17 cellular contexts compared by ENCODE assay signal in genomic region chr1:51282605-51283004, GRCh38. TPM values are rescaled to one million over a fixed set of nuclear protein-coding genes. Genes with fewer than 3 reads are reported as not detected.
DNase-seq lines count a peak whose midpoint lies in the region; ATAC-seq and TF ChIP-seq lines count a peak whose summit lies in the region.
"Had no signal": no experiment of that assay in that cellular context is flagged by ENCODE, and none has a peak within 500 bp of the region (broad histone marks: within the 10 kb centered on the region; RNA-seq: fewer than 3 reads in every experiment).

No MANE protein-coding gene starts in this region.

- no peaks in the 10 kb centered on the region for H3K9me3 Mint-ChIP-seq in activated CD4-positive, alpha-beta memory T cell treated with anti-CD3 and anti-CD28 coated beads for 36 hours
- H3K9me3 Mint-ChIP-seq in activated CD4-positive, alpha-beta memory T cell treated with anti-CD3 and anti-CD28 coated beads, Interleukin-2, amount 10 ng/mL, durations not matched to agents 7 days and 5 days: no peaks in the 10 kb centered on the region
- no peaks in the 10 kb centered on the region for H3K9me3 Mint-ChIP-seq in T-helper 2 cell treated with Interferon-gamma antibody and Interleukin-4, amounts not matched to agents 5 μg/mL and 100 μg/mL, for 36 hours
- H3K9me3 Mint-ChIP-seq in chondrocyte (ENCODE audit: low read depth): no peaks in the 10 kb centered on the region
- no peaks in the 10 kb centered on the region for H3K9me3 Mint-ChIP-seq in stimulated activated memory B cell treated with anti-CD40 and anti-IgM and Interleukin-4, amounts not matched to agents 10 μg/mL and 1 μg/mL and 100 μg/mL, for 72 hours

- no peak overlapping the region for H3K4me3 Mint-ChIP-seq in activated CD4-positive, alpha-beta memory T cell treated with anti-CD3 and anti-CD28 coated beads for 36 hours
- no peak overlapping the region for H3K4me3 Mint-ChIP-seq in activated CD4-positive, alpha-beta memory T cell treated with anti-CD3 and anti-CD28 coated beads, Interleukin-2, amount 10 ng/mL, durations not matched to agents 7 days and 5 days
- H3K4me3 Mint-ChIP-seq in T-helper 2 cell treated with Interferon-gamma antibody and Interleukin-4, amounts not matched to agents 5 μg/mL and 100 μg/mL, for 36 hours: no peak overlapping the region
- H3K4me3 Mint-ChIP-seq in chondrocyte (ENCODE audit: unreplicated experiment): no peak overlapping the region
- no peak overlapping the region for H3K4me3 Mint-ChIP-seq in stimulated activated memory B cell treated with anti-CD40 and anti-IgM and Interleukin-4, amounts not matched to agents 10 μg/mL and 1 μg/mL and 100 μg/mL, for 72 hours

- no peak for TF ChIP-seq CTCF in chondrocyte (IDR thresholded peaks at IDR 0.05)

- peak; percentile 59 for DNase-seq in activated CD4-positive, alpha-beta memory T cell treated with anti-CD3 and anti-CD28 coated beads for 36 hours
- no peak for DNase-seq in activated CD4-positive, alpha-beta memory T cell treated with anti-CD3 and anti-CD28 coated beads, Interleukin-2, amount 10 ng/mL, durations not matched to agents 7 days and 5 days
- peak; percentile 56 for DNase-seq in T-helper 2 cell treated with Interferon-gamma antibody and Interleukin-4, amounts not matched to agents 5 μg/mL and 100 μg/mL, for 36 hours (ENCODE audit: low spot score)
- DNase-seq in chondrocyte (ENCODE audit: low spot score): no peak
- DNase-seq in activated effector memory CD4-positive, alpha-beta T cell treated with anti-CD3 and anti-CD28 coated beads, Interleukin-2, amount 50 U/mL, for 16 hours: no peak
- DNase-seq: ACHN, C1 segment of cervical spinal cord, IMR-90, NCI-H1417 treated with DMSO at 0.1 percent for 48 hours, NCI-H187 treated with DMSO at 0.1 percent for 48 hours, NCI-H2171 treated with DMSO at 0.1 percent for 48 hours, NCI-H446 treated with DMSO at 0.1 percent for 48 hours, NCI-H748 treated with DMSO at 0.1 percent for 48 hours, SHP77 had no signal

- H3K27ac Mint-ChIP-seq in activated CD4-positive, alpha-beta memory T cell treated with anti-CD3 and anti-CD28 coated beads for 36 hours: no peak overlapping the region
- H3K27ac Mint-ChIP-seq in activated CD4-positive, alpha-beta memory T cell treated with anti-CD3 and anti-CD28 coated beads, Interleukin-2, amount 10 ng/mL, durations not matched to agents 7 days and 5 days: no peak overlapping the region
- peak overlapping the region; percentile 71 for H3K27ac Mint-ChIP-seq in T-helper 2 cell treated with Interferon-gamma antibody and Interleukin-4, amounts not matched to agents 5 μg/mL and 100 μg/mL, for 36 hours
- H3K27ac Mint-ChIP-seq in chondrocyte (ENCODE audit: unreplicated experiment): peak overlapping the region; percentile 76
- H3K27ac Mint-ChIP-seq in stimulated activated memory B cell treated with anti-CD40 and anti-IgM and Interleukin-4, amounts not matched to agents 10 μg/mL and 1 μg/mL and 100 μg/mL, for 72 hours: no peak overlapping the region

- ATAC-seq in stimulated activated memory B cell treated with anti-CD40 and anti-IgM and Interleukin-4, amounts not matched to agents 10 μg/mL and 1 μg/mL and 100 μg/mL, for 72 hours: peak; percentile 79
- no peak for ATAC-seq in HG02763 (IDR thresholded peaks at IDR 0.05; ENCODE audit: unreplicated experiment)
- ATAC-seq in GM19397 (IDR thresholded peaks at IDR 0.05; ENCODE audit: unreplicated experiment): no peak

- POLR2A ChIA-PET in activated CD4-positive, alpha-beta memory T cell treated with anti-CD3 and anti-CD28 coated beads for 36 hours (lab: Charles Lee): no interaction called here
- POLR2A ChIA-PET in activated CD4-positive, alpha-beta memory T cell treated with anti-CD3 and anti-CD28 coated beads, Interleukin-2, amount 10 ng/mL, durations not matched to agents 7 days and 5 days (lab: Charles Lee): no interaction called here

- no peaks in the 10 kb centered on the region for H3K27me3 Mint-ChIP-seq in activated CD4-positive, alpha-beta memory T cell treated with anti-CD3 and anti-CD28 coated beads for 36 hours
- peaks cover 5% of the 10 kb centered on the region for H3K27me3 Mint-ChIP-seq in activated CD4-positive, alpha-beta memory T cell treated with anti-CD3 and anti-CD28 coated beads, Interleukin-2, amount 10 ng/mL, durations not matched to agents 7 days and 5 days
- no peaks in the 10 kb centered on the region for H3K27me3 Mint-ChIP-seq in T-helper 2 cell treated with Interferon-gamma antibody and Interleukin-4, amounts not matched to agents 5 μg/mL and 100 μg/mL, for 36 hours (ENCODE audit: low read depth)
- H3K27me3 Mint-ChIP-seq in chondrocyte (ENCODE audit: low read depth): no peaks in the 10 kb centered on the region
- no peaks in the 10 kb centered on the region for H3K27me3 Mint-ChIP-seq in stimulated activated memory B cell treated with anti-CD40 and anti-IgM and Interleukin-4, amounts not matched to agents 10 μg/mL and 1 μg/mL and 100 μg/mL, for 72 hours

- CTCF ChIA-PET in activated CD4-positive, alpha-beta memory T cell treated with anti-CD3 and anti-CD28 coated beads for 36 hours (lab: Charles Lee): interaction anchor here (1.3 to 1.5 kb wide), 2 partner anchors 12 to 14 kb away, joined by 3 read pairs; no protein-coding TSS in a partner anchor
- CTCF ChIA-PET in activated CD4-positive, alpha-beta memory T cell treated with anti-CD3 and anti-CD28 coated beads, Interleukin-2, amount 10 ng/mL, durations not matched to agents 7 days and 5 days (lab: Charles Lee): interaction anchor here (1.4 to 2.1 kb wide), 2 partner anchors 12 to 14 kb away, joined by 4 to 6 read pairs; no protein-coding TSS in a partner anchor

- intact Hi-C loops in activated CD4-positive, alpha-beta memory T cell treated with anti-CD3 and anti-CD28 coated beads for 36 hours (cut with micrococcal nuclease): no loop called here

- peaks cover 25% of the 10 kb centered on the region for H3K4me1 Mint-ChIP-seq in activated CD4-positive, alpha-beta memory T cell treated with anti-CD3 and anti-CD28 coated beads for 36 hours (ENCODE audit: low read depth)
- peaks cover 33% of the 10 kb centered on the region for H3K4me1 Mint-ChIP-seq in activated CD4-positive, alpha-beta memory T cell treated with anti-CD3 and anti-CD28 coated beads, Interleukin-2, amount 10 ng/mL, durations not matched to agents 7 days and 5 days
- H3K4me1 Mint-ChIP-seq in T-helper 2 cell treated with Interferon-gamma antibody and Interleukin-4, amounts not matched to agents 5 μg/mL and 100 μg/mL, for 36 hours (ENCODE audit: low read depth): peaks cover 47% of the 10 kb centered on the region
- H3K4me1 Mint-ChIP-seq in chondrocyte (ENCODE audit: low read depth): peaks cover 20% of the 10 kb centered on the region
- peaks cover 5% of the 10 kb centered on the region for H3K4me1 Mint-ChIP-seq in stimulated activated memory B cell treated with anti-CD40 and anti-IgM and Interleukin-4, amounts not matched to agents 10 μg/mL and 1 μg/mL and 100 μg/mL, for 72 hours

- H3K36me3 Mint-ChIP-seq in activated CD4-positive, alpha-beta memory T cell treated with anti-CD3 and anti-CD28 coated beads for 36 hours: no peaks in the 10 kb centered on the region
- H3K36me3 Mint-ChIP-seq in activated CD4-positive, alpha-beta memory T cell treated with anti-CD3 and anti-CD28 coated beads, Interleukin-2, amount 10 ng/mL, durations not matched to agents 7 days and 5 days (ENCODE audit: low read depth): peaks cover 2% of the 10 kb centered on the region
- peaks cover 5% of the 10 kb centered on the region for H3K36me3 Mint-ChIP-seq in T-helper 2 cell treated with Interferon-gamma antibody and Interleukin-4, amounts not matched to agents 5 μg/mL and 100 μg/mL, for 36 hours (ENCODE audit: low read depth)
- H3K36me3 Mint-ChIP-seq in chondrocyte (ENCODE audit: low read depth): peaks cover 5% of the 10 kb centered on the region
- H3K36me3 Mint-ChIP-seq in stimulated activated memory B cell treated with anti-CD40 and anti-IgM and Interleukin-4, amounts not matched to agents 10 μg/mL and 1 μg/mL and 100 μg/mL, for 72 hours: peaks cover 9% of the 10 kb centered on the region

RNA-seq across cellular contexts. Expression of gene RNF11, which starts 46.5 kb away (rescaled TPM):
- total RNA-seq in activated CD4-positive, alpha-beta memory T cell treated with anti-CD3 and anti-CD28 coated beads for 36 hours: 10 to 100 TPM; 26.3 to 31.9 TPM
- total RNA-seq in activated CD4-positive, alpha-beta memory T cell treated with anti-CD3 and anti-CD28 coated beads, Interleukin-2, amount 10 ng/mL, durations not matched to agents 7 days and 5 days: 10 to 100 TPM; 34.8 to 39.7 TPM
- total RNA-seq in chondrocyte: 131 to 142 TPM (median 132 TPM) in 3 replicates

RNA-seq across cellular contexts. Expression of gene TTC39A, which starts 47.8 kb away (rescaled TPM):
- under 1 TPM in 1 of 2 experiments, not detected in 1; 0.19 TPM for total RNA-seq in activated CD4-positive, alpha-beta memory T cell treated with anti-CD3 and anti-CD28 coated beads for 36 hours
- total RNA-seq in activated CD4-positive, alpha-beta memory T cell treated with anti-CD3 and anti-CD28 coated beads, Interleukin-2, amount 10 ng/mL, durations not matched to agents 7 days and 5 days: not detected
- total RNA-seq in chondrocyte: 1.4 to 4.0 TPM (median 2.3 TPM) in 3 replicates

Comparison
In these comparisons a context has a peak if more than half of its experiments do, and no peak if none do; other contexts are left out.
1. DNase-seq: peak in activated CD4-positive, alpha-beta memory T cell treated with anti-CD3 and anti-CD28 coated beads for 36 hours (single experiment) and T-helper 2 cell treated with Interferon-gamma antibody and Interleukin-4, amounts not matched to agents 5 μg/mL and 100 μg/mL, for 36 hours (single experiment); none in activated CD4-positive, alpha-beta memory T cell treated with anti-CD3 and anti-CD28 coated beads, Interleukin-2, amount 10 ng/mL, durations not matched to agents 7 days and 5 days (single experiment), chondrocyte (single experiment) and activated effector memory CD4-positive, alpha-beta T cell treated with anti-CD3 and anti-CD28 coated beads, Interleukin-2, amount 50 U/mL, for 16 hours (single experiment).
2. H3K27ac Mint-ChIP-seq: peak in T-helper 2 cell treated with Interferon-gamma antibody and Interleukin-4, amounts not matched to agents 5 μg/mL and 100 μg/mL, for 36 hours (single experiment) and chondrocyte (single experiment); none in activated CD4-positive, alpha-beta memory T cell treated with anti-CD3 and anti-CD28 coated beads for 36 hours (single experiment), activated CD4-positive, alpha-beta memory T cell treated with anti-CD3 and anti-CD28 coated beads, Interleukin-2, amount 10 ng/mL, durations not matched to agents 7 days and 5 days (single experiment) and stimulated activated memory B cell treated with anti-CD40 and anti-IgM and Interleukin-4, amounts not matched to agents 10 μg/mL and 1 μg/mL and 100 μg/mL, for 72 hours (single experiment).